1 cellular context compared by ENCODE assay signal in the genomic region with DNA sequence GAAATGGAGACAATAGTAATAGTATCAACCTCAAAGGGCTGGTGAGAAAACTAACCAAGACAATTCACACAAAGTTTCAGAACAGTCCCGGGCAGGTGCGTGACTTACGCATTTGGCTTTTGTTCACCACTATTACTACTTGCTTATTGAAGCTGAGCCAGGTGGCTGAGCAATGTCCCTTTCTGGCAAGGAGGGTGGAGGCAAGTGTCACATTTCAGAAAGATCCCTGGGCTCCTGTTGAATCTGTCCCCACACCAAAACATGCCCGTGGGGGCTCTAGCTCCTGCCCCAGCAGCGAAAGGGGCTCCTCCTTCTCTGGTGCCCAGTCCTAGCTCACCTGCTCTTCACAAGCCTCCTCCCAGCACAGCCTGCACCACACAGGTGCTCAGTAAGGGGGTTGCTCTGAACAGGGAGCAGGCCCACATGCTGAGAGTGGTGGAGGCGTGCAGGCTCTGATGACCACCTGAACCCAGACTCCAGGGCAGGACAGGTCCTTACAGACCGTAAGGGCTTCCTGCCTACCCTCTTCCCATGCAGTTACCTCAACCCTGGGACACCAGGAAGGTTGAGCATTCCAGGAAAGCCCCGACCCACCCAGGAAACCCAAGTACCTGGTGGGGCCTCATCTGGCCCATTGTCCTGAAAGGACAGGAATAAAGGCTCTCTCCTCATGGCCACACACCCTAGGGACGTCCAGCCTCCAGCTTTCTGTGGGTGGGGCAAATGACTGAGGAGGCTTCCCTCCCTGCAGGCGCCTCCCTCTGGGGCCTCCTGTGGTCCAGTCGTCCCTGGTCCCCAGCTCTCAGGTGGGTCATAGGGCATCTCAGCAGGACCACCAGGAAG.
TF ChIP-seq lines count a peak whose summit lies in the region.

No MANE protein-coding gene starts in this region.

TF ChIP-seq in GM12878, 131 proteins besides CTCF, POLR2A, EP300 and RAD21 (continued from another document):
- TF ChIP-seq, protein P1, sequence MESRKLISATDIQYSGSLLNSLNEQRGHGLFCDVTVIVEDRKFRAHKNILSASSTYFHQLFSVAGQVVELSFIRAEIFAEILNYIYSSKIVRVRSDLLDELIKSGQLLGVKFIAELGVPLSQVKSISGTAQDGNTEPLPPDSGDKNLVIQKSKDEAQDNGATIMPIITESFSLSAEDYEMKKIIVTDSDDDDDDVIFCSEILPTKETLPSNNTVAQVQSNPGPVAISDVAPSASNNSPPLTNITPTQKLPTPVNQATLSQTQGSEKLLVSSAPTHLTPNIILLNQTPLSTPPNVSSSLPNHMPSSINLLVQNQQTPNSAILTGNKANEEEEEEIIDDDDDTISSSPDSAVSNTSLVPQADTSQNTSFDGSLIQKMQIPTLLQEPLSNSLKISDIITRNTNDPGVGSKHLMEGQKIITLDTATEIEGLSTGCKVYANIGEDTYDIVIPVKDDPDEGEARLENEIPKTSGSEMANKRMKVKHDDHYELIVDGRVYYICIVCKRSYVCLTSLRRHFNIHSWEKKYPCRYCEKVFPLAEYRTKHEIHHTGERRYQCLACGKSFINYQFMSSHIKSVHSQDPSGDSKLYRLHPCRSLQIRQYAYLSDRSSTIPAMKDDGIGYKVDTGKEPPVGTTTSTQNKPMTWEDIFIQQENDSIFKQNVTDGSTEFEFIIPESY (IDR thresholded peaks at IDR 0.05): no peak
- TF ChIP-seq, protein P2, sequence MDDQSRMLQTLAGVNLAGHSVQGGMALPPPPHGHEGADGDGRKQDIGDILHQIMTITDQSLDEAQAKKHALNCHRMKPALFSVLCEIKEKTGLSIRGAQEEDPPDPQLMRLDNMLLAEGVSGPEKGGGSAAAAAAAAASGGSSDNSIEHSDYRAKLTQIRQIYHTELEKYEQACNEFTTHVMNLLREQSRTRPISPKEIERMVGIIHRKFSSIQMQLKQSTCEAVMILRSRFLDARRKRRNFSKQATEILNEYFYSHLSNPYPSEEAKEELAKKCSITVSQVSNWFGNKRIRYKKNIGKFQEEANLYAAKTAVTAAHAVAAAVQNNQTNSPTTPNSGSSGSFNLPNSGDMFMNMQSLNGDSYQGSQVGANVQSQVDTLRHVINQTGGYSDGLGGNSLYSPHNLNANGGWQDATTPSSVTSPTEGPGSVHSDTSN (IDR thresholded peaks at IDR 0.05; ENCODE audit: insufficient replicate concordance, low read depth, low read length): no peak
- TF ChIP-seq RAD51 (IDR thresholded peaks at IDR 0.05) (peak; percentile 22; the same call in 1 of the 2 replicates), CHD4 (IDR thresholded peaks at IDR 0.05) (no peak), TAF1 (IDR thresholded peaks at IDR 0.05; ENCODE audit: borderline replicate concordance, low read depth, low read length) (peak; percentile 41; the same call in 1 of the 2 replicates), RFX5 (IDR thresholded peaks at IDR 0.05; ENCODE audit: low read depth, low read length) (no peak), NFIC (IDR thresholded peaks at IDR 0.05; ENCODE audit: low read depth, low read length) (no peak), FOS (IDR thresholded peaks at IDR 0.05; ENCODE audit: borderline replicate concordance, extremely low read depth, insufficient read length) (no peak), NR2F1 (conservative IDR thresholded peaks at IDR 0.05) (no peak), ZNF207 (IDR thresholded peaks at IDR 0.05; ENCODE audit: borderline replicate concordance) (no peak), SREBF2 (IDR thresholded peaks at IDR 0.05; ENCODE audit: low read length) (no peak), GATAD2B (conservative IDR thresholded peaks at IDR 0.05; ENCODE audit: low read depth) (peak; percentile 86), SMARCA5 (IDR thresholded peaks at IDR 0.05) (no peak), GABPA (IDR thresholded peaks at IDR 0.05; ENCODE audit: low read depth) (no peak)
- TF ChIP-seq, protein P3, sequence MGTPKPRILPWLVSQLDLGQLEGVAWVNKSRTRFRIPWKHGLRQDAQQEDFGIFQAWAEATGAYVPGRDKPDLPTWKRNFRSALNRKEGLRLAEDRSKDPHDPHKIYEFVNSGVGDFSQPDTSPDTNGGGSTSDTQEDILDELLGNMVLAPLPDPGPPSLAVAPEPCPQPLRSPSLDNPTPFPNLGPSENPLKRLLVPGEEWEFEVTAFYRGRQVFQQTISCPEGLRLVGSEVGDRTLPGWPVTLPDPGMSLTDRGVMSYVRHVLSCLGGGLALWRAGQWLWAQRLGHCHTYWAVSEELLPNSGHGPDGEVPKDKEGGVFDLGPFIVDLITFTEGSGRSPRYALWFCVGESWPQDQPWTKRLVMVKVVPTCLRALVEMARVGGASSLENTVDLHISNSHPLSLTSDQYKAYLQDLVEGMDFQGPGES (IDR thresholded peaks at IDR 0.05): no peak
- TF ChIP-seq, protein P4, sequence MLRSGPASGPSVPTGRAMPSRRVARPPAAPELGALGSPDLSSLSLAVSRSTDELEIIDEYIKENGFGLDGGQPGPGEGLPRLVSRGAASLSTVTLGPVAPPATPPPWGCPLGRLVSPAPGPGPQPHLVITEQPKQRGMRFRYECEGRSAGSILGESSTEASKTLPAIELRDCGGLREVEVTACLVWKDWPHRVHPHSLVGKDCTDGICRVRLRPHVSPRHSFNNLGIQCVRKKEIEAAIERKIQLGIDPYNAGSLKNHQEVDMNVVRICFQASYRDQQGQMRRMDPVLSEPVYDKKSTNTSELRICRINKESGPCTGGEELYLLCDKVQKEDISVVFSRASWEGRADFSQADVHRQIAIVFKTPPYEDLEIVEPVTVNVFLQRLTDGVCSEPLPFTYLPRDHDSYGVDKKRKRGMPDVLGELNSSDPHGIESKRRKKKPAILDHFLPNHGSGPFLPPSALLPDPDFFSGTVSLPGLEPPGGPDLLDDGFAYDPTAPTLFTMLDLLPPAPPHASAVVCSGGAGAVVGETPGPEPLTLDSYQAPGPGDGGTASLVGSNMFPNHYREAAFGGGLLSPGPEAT (IDR thresholded peaks at IDR 0.05; ENCODE audit: low read depth): no peak
- TF ChIP-seq, protein P5, sequence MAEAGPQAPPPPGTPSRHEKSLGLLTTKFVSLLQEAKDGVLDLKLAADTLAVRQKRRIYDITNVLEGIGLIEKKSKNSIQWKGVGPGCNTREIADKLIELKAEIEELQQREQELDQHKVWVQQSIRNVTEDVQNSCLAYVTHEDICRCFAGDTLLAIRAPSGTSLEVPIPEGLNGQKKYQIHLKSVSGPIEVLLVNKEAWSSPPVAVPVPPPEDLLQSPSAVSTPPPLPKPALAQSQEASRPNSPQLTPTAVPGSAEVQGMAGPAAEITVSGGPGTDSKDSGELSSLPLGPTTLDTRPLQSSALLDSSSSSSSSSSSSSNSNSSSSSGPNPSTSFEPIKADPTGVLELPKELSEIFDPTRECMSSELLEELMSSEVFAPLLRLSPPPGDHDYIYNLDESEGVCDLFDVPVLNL (IDR thresholded peaks at IDR 0.05; ENCODE audit: low read depth, low read length): no peak
- TF ChIP-seq, protein P6, sequence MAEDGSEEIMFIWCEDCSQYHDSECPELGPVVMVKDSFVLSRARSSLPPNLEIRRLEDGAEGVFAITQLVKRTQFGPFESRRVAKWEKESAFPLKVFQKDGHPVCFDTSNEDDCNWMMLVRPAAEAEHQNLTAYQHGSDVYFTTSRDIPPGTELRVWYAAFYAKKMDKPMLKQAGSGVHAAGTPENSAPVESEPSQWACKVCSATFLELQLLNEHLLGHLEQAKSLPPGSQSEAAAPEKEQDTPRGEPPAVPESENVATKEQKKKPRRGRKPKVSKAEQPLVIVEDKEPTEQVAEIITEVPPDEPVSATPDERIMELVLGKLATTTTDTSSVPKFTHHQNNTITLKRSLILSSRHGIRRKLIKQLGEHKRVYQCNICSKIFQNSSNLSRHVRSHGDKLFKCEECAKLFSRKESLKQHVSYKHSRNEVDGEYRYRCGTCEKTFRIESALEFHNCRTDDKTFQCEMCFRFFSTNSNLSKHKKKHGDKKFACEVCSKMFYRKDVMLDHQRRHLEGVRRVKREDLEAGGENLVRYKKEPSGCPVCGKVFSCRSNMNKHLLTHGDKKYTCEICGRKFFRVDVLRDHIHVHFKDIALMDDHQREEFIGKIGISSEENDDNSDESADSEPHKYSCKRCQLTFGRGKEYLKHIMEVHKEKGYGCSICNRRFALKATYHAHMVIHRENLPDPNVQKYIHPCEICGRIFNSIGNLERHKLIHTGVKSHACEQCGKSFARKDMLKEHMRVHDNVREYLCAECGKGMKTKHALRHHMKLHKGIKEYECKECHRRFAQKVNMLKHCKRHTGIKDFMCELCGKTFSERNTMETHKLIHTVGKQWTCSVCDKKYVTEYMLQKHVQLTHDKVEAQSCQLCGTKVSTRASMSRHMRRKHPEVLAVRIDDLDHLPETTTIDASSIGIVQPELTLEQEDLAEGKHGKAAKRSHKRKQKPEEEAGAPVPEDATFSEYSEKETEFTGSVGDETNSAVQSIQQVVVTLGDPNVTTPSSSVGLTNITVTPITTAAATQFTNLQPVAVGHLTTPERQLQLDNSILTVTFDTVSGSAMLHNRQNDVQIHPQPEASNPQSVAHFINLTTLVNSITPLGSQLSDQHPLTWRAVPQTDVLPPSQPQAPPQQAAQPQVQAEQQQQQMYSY (CRISPR knock-in tag; IDR thresholded peaks at IDR 0.05): no peak
- TF ChIP-seq, protein P7, sequence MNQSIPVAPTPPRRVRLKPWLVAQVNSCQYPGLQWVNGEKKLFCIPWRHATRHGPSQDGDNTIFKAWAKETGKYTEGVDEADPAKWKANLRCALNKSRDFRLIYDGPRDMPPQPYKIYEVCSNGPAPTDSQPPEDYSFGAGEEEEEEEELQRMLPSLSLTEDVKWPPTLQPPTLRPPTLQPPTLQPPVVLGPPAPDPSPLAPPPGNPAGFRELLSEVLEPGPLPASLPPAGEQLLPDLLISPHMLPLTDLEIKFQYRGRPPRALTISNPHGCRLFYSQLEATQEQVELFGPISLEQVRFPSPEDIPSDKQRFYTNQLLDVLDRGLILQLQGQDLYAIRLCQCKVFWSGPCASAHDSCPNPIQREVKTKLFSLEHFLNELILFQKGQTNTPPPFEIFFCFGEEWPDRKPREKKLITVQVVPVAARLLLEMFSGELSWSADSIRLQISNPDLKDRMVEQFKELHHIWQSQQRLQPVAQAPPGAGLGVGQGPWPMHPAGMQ (IDR thresholded peaks at IDR 0.05; ENCODE audit: borderline replicate concordance): peak; percentile 77; the same call in 1 of the 2 replicates
